ENCODE assay signal across 21 cellular contexts in genomic region chr20:8492182-8492581, GRCh38.
A peak's percentile ranks its signal among the peaks of the same experiment; 100 is the strongest.
DNase-seq lines count a peak whose midpoint lies in the region; ATAC-seq, FAIRE-seq and TF ChIP-seq lines count a peak whose summit lies in the region.
"Had no signal": no experiment of that assay in that cellular context is flagged by ENCODE, and none has a peak within 500 bp of the region (broad histone marks: within the 10 kb centered on the region; RNA-seq: fewer than 3 reads in every experiment).

No MANE protein-coding gene starts in this region.

- no peaks in the 10 kb centered on the region for H3K9me3 Mint-ChIP-seq in stimulated activated naive CD8-positive, alpha-beta T cell treated with anti-CD3 and anti-CD28 coated beads, Interleukin-15, amount 100 ng/mL, for 72 hours
- H3K9me3 Mint-ChIP-seq: T-cell had no signal

- H4K20me1 ChIP-seq in SK-N-SH (ENCODE audit: insufficient read depth) (no peaks in the 10 kb centered on the region), endothelial cell of umbilical vein (replicated peaks; ENCODE audit: control insufficient read depth, extremely low read depth, insufficient read depth, low read length) (no peaks in the 10 kb centered on the region)

- H3K36me3 ChIP-seq in SK-N-SH (replicated peaks in 1 of 2; ENCODE audit: control insufficient read depth in 1 of 2, insufficient read depth in 2 of 2, low read length in 1 of 2) (no peaks in the 10 kb centered on the region), endothelial cell of umbilical vein (ENCODE audit: control insufficient read depth in 2 of 2, extremely low read depth in 1 of 2, insufficient read depth in 2 of 2, low read length in 2 of 2) (no peaks in the 10 kb centered on the region), upper lobe of left lung (no peaks in the 10 kb centered on the region)
- H3K36me3 ChIP-seq: MG63 had no signal

- H2AFZ ChIP-seq in SK-N-SH (ENCODE audit: low read depth) (no peak overlapping the region), endothelial cell of umbilical vein (ENCODE audit: low read depth, low read length) (no peak overlapping the region)

- intact Hi-C loops in endothelial cell of umbilical vein (cut with micrococcal nuclease) = no loop called here

- TF ChIP-seq CTCF in SK-N-SH (IDR thresholded peaks at IDR 0.05) (no peak), endothelial cell of umbilical vein (IDR thresholded peaks at IDR 0.05; ENCODE audit: extremely low read depth in 1 of 2, insufficient read depth in 1 of 2, low read depth in 1 of 2, low read length in 2 of 2) (no peak), upper lobe of left lung (IDR thresholded peaks at IDR 0.05) (no peak)

- TF ChIP-seq POLR2A in endothelial cell of umbilical vein (IDR thresholded peaks at IDR 0.05; ENCODE audit: low read depth, low read length) (no peak), upper lobe of left lung (IDR thresholded peaks at IDR 0.05) (no peak)

- H3K27me3 Mint-ChIP-seq in stimulated activated naive CD8-positive, alpha-beta T cell treated with anti-CD3 and anti-CD28 coated beads, Interleukin-15, amount 100 ng/mL, for 72 hours = no peaks in the 10 kb centered on the region
- H3K27me3 Mint-ChIP-seq: T-cell had no signal

- H3K9me2 ChIP-seq in SK-N-SH = no peaks in the 10 kb centered on the region

- H3K4me1 ChIP-seq in SK-N-SH (ENCODE audit: control insufficient read depth in 1 of 2, insufficient read depth in 2 of 2, low read depth in 1 of 2, low read length in 1 of 2) (peaks cover 0 to 3% of the 10 kb centered on the region in 2 experiments; a peak in 1 of 4 replicates), endothelial cell of umbilical vein (ENCODE audit: control insufficient read depth, extremely low read depth, insufficient read depth, low read length) (no peaks in the 10 kb centered on the region), upper lobe of left lung (peaks cover 0 to 7% (median 2%) of the 10 kb centered on the region in 4 donors)

- CTCF ChIA-PET in SK-N-SH (lab: Yijun Ruan, JAX) (no interaction called here), endothelial cell of umbilical vein (lab: Charles Lee) (interaction anchor here (0.7 kb wide), 1 partner anchor 10 kb away, joined by 3 read pairs; no protein-coding TSS in a partner anchor)

- no peak overlapping the region for H3K4me2 ChIP-seq in SK-N-SH
- no peak overlapping the region for H3K4me2 ChIP-seq in endothelial cell of umbilical vein (ENCODE audit: insufficient read depth, low read length)

- H3F3A ChIP-seq in SK-N-SH (replicated peaks; ENCODE audit: insufficient read depth) = no peaks in the 10 kb centered on the region

- no peak overlapping the region for H3K4me3 Mint-ChIP-seq in stimulated activated naive CD8-positive, alpha-beta T cell treated with anti-CD3 and anti-CD28 coated beads, Interleukin-15, amount 100 ng/mL, for 72 hours
- H3K4me3 Mint-ChIP-seq: T-cell had no signal

- H3K9me3 ChIP-seq in SK-N-SH (no peaks in the 10 kb centered on the region), endothelial cell of umbilical vein (replicated peaks; ENCODE audit: control insufficient read depth, insufficient read depth, low read length) (no peaks in the 10 kb centered on the region), upper lobe of left lung (no peaks in the 10 kb centered on the region)
- H3K9me3 ChIP-seq: MG63 had no signal

- TF ChIP-seq EP300 in SK-N-SH (IDR thresholded peaks at IDR 0.05; ENCODE audit: borderline replicate concordance in 1 of 2, low read depth in 1 of 2, low read length in 1 of 2) = no peak
- TF ChIP-seq EP300 in upper lobe of left lung (IDR thresholded peaks at IDR 0.05) = no peak

- H3K27me3 ChIP-seq in SK-N-SH (ENCODE audit: insufficient read depth) (no peaks in the 10 kb centered on the region), endothelial cell of umbilical vein (ENCODE audit: control insufficient read depth in 2 of 2, insufficient read depth in 2 of 2, low read length in 2 of 2) (no peaks in the 10 kb centered on the region), upper lobe of left lung (no peaks in the 10 kb centered on the region)
- H3K27me3 ChIP-seq: MG63 had no signal

- DNase-seq in SK-N-SH (no peak), NCI-H748 treated with DMSO at 0.1 percent for 48 hours (lab: John Stamatoyannopoulos, UW) (peak; percentile 76), endothelial cell of umbilical vein (ENCODE audit: low read depth, low spot score) (peak; percentile 23), SHP77 treated with DMSO at 0.1 percent for 48 hours (lab: John Stamatoyannopoulos, UW) (no peak), upper lobe of left lung (no peak)
- no peak for DNase-seq in stimulated activated naive CD8-positive, alpha-beta T cell treated with anti-CD3 and anti-CD28 coated beads, Interleukin-15, amount 100 ng/mL, for 72 hours
- no peak for DNase-seq in activated CD4-positive, CD25-positive, alpha-beta regulatory T cell treated with anti-CD3 and anti-CD28 coated beads, Interleukin-2, amount 50 U/mL, for 72 hours
- DNase-seq: 8988T, DMS53, GOT3, HCEC 1CT, IMR-90, KG1, MG63, NCI-H187, NCI-H524, SIG-M5, T-cell had no signal

- POLR2A ChIA-PET in SK-N-SH (lab: Yijun Ruan, JAX) (no interaction called here), endothelial cell of umbilical vein (lab: Charles Lee) (interaction anchor here (0.7 kb wide), 1 partner anchor 126 kb away, joined by 3 read pairs; no protein-coding TSS in a partner anchor)

- dilution Hi-C loops in endothelial cell of umbilical vein (cut with MboI; ENCODE audit: extremely low pct_ligation_motif_present, low sequenced_read_pairs) = no loop called here

- H3K79me2 ChIP-seq in SK-N-SH (ENCODE audit: insufficient read depth) (no peaks in the 10 kb centered on the region), endothelial cell of umbilical vein (ENCODE audit: control insufficient read depth, insufficient read depth, low read length) (no peaks in the 10 kb centered on the region)

- H3K4me3 ChIP-seq in SK-N-SH (ENCODE audit: low read depth in 2 of 2, low read length in 1 of 2) = no peak overlapping the region
- H3K4me3 ChIP-seq in endothelial cell of umbilical vein (replicated peaks in 1 of 3; ENCODE audit: insufficient read depth in 1 of 3, low read depth in 1 of 3, low read length in 3 of 3) = no peak overlapping the region
- H3K4me3 ChIP-seq in upper lobe of left lung = no peak overlapping the region
- H3K4me3 ChIP-seq: MG63 had no signal

- no TSS peak for BruUV-seq in endothelial cell of umbilical vein (replicated peaks; lab: Mats Ljungman, UMichigan)

- no peak for FAIRE-seq in endothelial cell of umbilical vein (lab: Jason Lieb, UNC)
- FAIRE-seq: G401.6 had no signal

- H3K27ac ChIP-seq in SK-N-SH (ENCODE audit: low read depth in 2 of 2, low read length in 1 of 2) (no peak overlapping the region), endothelial cell of umbilical vein (ENCODE audit: insufficient read depth, low read depth, low read length) (no peak overlapping the region), upper lobe of left lung (no peak overlapping the region)

- no peak overlapping the region for H3K27ac Mint-ChIP-seq in stimulated activated naive CD8-positive, alpha-beta T cell treated with anti-CD3 and anti-CD28 coated beads, Interleukin-15, amount 100 ng/mL, for 72 hours
- H3K27ac Mint-ChIP-seq: T-cell had no signal

- no peak for TF ChIP-seq RAD21 in SK-N-SH (IDR thresholded peaks at IDR 0.05; ENCODE audit: low read length)

- no peak; the same call in 2 of the 3 replicates for ATAC-seq in SK-N-SH treated with all-trans-retinoic acid at 6 μM for 48 hours
- ATAC-seq in stimulated activated naive CD8-positive, alpha-beta T cell treated with anti-CD3 and anti-CD28 coated beads, Interleukin-15, amount 100 ng/mL, for 72 hours = no peak
- ATAC-seq in upper lobe of left lung (ENCODE audit: low FRiP score in 2 of 2) = no peak
- ATAC-seq: Panc1, T-cell had no signal

- no peak overlapping the region for H3K9ac ChIP-seq in SK-N-SH
- H3K9ac ChIP-seq in endothelial cell of umbilical vein (replicated peaks; ENCODE audit: extremely low read depth, insufficient read depth, low read length) = no peak overlapping the region

- no peaks in the 10 kb centered on the region for H3K4me1 Mint-ChIP-seq in stimulated activated naive CD8-positive, alpha-beta T cell treated with anti-CD3 and anti-CD28 coated beads, Interleukin-15, amount 100 ng/mL, for 72 hours
- H3K4me1 Mint-ChIP-seq: T-cell had no signal

- H3K9me1 ChIP-seq in endothelial cell of umbilical vein (replicated peaks; ENCODE audit: control insufficient read depth, extremely low read depth, insufficient read depth, low read length) = no peaks in the 10 kb centered on the region

TF ChIP-seq in SK-N-SH treated with all-trans-retinoic acid at 6 μM for 48 hours, 23 proteins besides CTCF, POLR2A, EP300 and RAD21:
- TF ChIP-seq ISL1 (CRISPR knock-in tag; IDR thresholded peaks at IDR 0.05) = peak; percentile 65
- no peak for TF ChIP-seq RARB (CRISPR knock-in tag; IDR thresholded peaks at IDR 0.05)
TF ChIP-seq in SK-N-SH treated with all-trans-retinoic acid at 6 μM for 48 hours: peak in this region for 1.

TF ChIP-seq in SK-N-SH, 30 proteins besides CTCF, POLR2A, EP300 and RAD21 (continues in another document):
- TF ChIP-seq NRF1 (IDR thresholded peaks at IDR 0.05; ENCODE audit: low read depth, low read length) (no peak), MXI1 (IDR thresholded peaks at IDR 0.05; ENCODE audit: low read depth, low read length) (no peak), YY1 (IDR thresholded peaks at IDR 0.05; ENCODE audit: low read depth) (no peak), POLR2AphosphoS5 (IDR thresholded peaks at IDR 0.05; ENCODE audit: low read depth, low read length) (no peak), GABPA (IDR thresholded peaks at IDR 0.05; ENCODE audit: low read depth) (no peak), RXRA (IDR thresholded peaks at IDR 0.05; ENCODE audit: borderline replicate concordance, low read depth) (no peak), RCOR1 (IDR thresholded peaks at IDR 0.05; ENCODE audit: low read length) (no peak)

TF ChIP-seq in endothelial cell of umbilical vein, 7 proteins besides CTCF, POLR2A, EP300 and RAD21:
- TF ChIP-seq POLR2AphosphoS5 (IDR thresholded peaks at IDR 0.05; ENCODE audit: insufficient read depth, low read depth, low read length) (no peak), GATA2 (IDR thresholded peaks at IDR 0.05; ENCODE audit: insufficient read depth, insufficient read length, low read depth, low read length) (no peak), MYC (IDR thresholded peaks at IDR 0.05; ENCODE audit: low read depth, low read length) (no peak), FOS (IDR thresholded peaks at IDR 0.05; ENCODE audit: borderline replicate concordance, insufficient read depth, low read length) (no peak), MAX (IDR thresholded peaks at IDR 0.05; ENCODE audit: insufficient read depth, insufficient read length) (no peak), JUN (IDR thresholded peaks at IDR 0.05; ENCODE audit: borderline replicate concordance, insufficient read depth, insufficient read length, low read depth) (no peak), EZH2 (IDR thresholded peaks at IDR 0.05; ENCODE audit: borderline replicate concordance, low read depth, low read length, severe bottlenecking) (no peak)
TF ChIP-seq in endothelial cell of umbilical vein: peak in this region for 0.

Comparison
In these comparisons a context has a peak if more than half of its experiments do, and no peak if none do; other contexts are left out.
1. DNase-seq: peak in NCI-H748 treated with DMSO at 0.1 percent for 48 hours (single experiment) and endothelial cell of umbilical vein (single experiment); none in SK-N-SH (single experiment), SHP77 treated with DMSO at 0.1 percent for 48 hours (single experiment), stimulated activated naive CD8-positive, alpha-beta T cell treated with anti-CD3 and anti-CD28 coated beads, Interleukin-15, amount 100 ng/mL, for 72 hours (0 of 2), upper lobe of left lung (0 of 2) and activated CD4-positive, CD25-positive, alpha-beta regulatory T cell treated with anti-CD3 and anti-CD28 coated beads, Interleukin-2, amount 50 U/mL, for 72 hours (single experiment).